ENCODE assay signal across 20 cellular contexts in genomic region chr3:3586843-3587626, GRCh38.
DNase-seq lines count a peak whose midpoint lies in the region; ATAC-seq, FAIRE-seq and TF ChIP-seq lines count a peak whose summit lies in the region.
"Had no signal": no experiment of that assay in that cellular context is flagged by ENCODE, and none has a peak within 500 bp of the region (broad histone marks: within the 10 kb centered on the region; RNA-seq: fewer than 3 reads in every experiment).

No MANE protein-coding gene starts in this region.

- no peak overlapping the region for H3K4me3 ChIP-seq in HL-60 (replicated peaks; ENCODE audit: insufficient read depth, low read length)
- H3K4me3 ChIP-seq in neuron (ENCODE audit: low read length), result peak overlapping the region; percentile 17
- H3K4me3 ChIP-seq: GM12878, K562, PC-9 had no signal

- H3K27ac ChIP-seq in HL-60 (replicated peaks), result peak overlapping the region; percentile 63
- H3K27ac ChIP-seq: PC-9 had no signal

- H2AFZ ChIP-seq in neuron (ENCODE audit: low read depth, low read length), result no peak overlapping the region
- H2AFZ ChIP-seq: PC-9 had no signal

- TF ChIP-seq POLR2A in GM12891 (IDR thresholded peaks at IDR 0.05; ENCODE audit: low read depth, low read length), result no peak

- TF ChIP-seq CTCF in HL-60 (IDR thresholded peaks at IDR 0.05; ENCODE audit: insufficient read depth, low read length), result no peak

- no peaks in the 10 kb centered on the region for H3K9me3 ChIP-seq in neuron (ENCODE audit: low read length)

- DNase-seq in HL-60 (ENCODE audit: low read depth in 1 of 2, low spot score in 1 of 2), result no peak
- DNase-seq in SK-N-DZ (ENCODE audit: low spot score), result peak; percentile 36
- DNase-seq in left kidney (ENCODE audit: low read depth, low spot score), result peak; percentile 80
- DNase-seq in ureter (ENCODE audit: low spot score), result no peak
- DNase-seq in GM12891 (ENCODE audit: insufficient read length, low spot score), result no peak
- DNase-seq: ACHN; CD4-positive, CD25-positive, alpha-beta regulatory T cell; DMS79; NCI-H1092; NCI-H187 treated with DMSO at 0.1 percent for 48 hours; NCI-H2227 treated with DMSO at 0.1 percent for 48 hours; NCI-H526 treated with DMSO at 0.1 percent for 48 hours; PC-9 had no signal

- H3K4me1 ChIP-seq in neuron (ENCODE audit: insufficient read depth, low read length), result peaks cover 22% of the 10 kb centered on the region

- H3K27me3 ChIP-seq in HL-60 (ENCODE audit: insufficient read depth, poor library complexity, severe bottlenecking) (no peaks in the 10 kb centered on the region), neuron (ENCODE audit: insufficient read depth, low read length) (no peaks in the 10 kb centered on the region)

- ATAC-seq in HG03439 (IDR thresholded peaks at IDR 0.05; ENCODE audit: unreplicated experiment), result no peak
- no peak for ATAC-seq in HG02623 (IDR thresholded peaks at IDR 0.05; ENCODE audit: unreplicated experiment)
- ATAC-seq: GM12878, HCT116, K562, SK-N-SH treated with all-trans-retinoic acid at 6 μM for 48 hours had no signal

- H3K36me3 ChIP-seq in neuron (ENCODE audit: insufficient read depth, low read length), result no peaks in the 10 kb centered on the region

- FAIRE-seq in GM12891 (lab: Jason Lieb, UNC), result no peak
- FAIRE-seq: GM12878, K562 had no signal

TF ChIP-seq in GM12891, 5 proteins besides CTCF, POLR2A, EP300 and RAD21:
- no peak for TF ChIP-seq POU2F2 (IDR thresholded peaks at IDR 0.05; ENCODE audit: low read depth, low read length)

Comparison
In these comparisons a context has a peak if more than half of its experiments do, and no peak if none do; other contexts are left out.
1. DNase-seq: peak in SK-N-DZ (single experiment) and left kidney (single experiment); none in HL-60 (0 of 2), ureter (single experiment) and GM12891 (single experiment).